8 cellular contexts compared by ENCODE assay signal in genomic region chr1:100354971-100355394, GRCh38. TPM values are rescaled to one million over a fixed set of nuclear protein-coding genes. Genes with fewer than 3 reads are reported as not detected.
DNase-seq lines count a peak whose midpoint lies in the region; ATAC-seq, FAIRE-seq and TF ChIP-seq lines count a peak whose summit lies in the region.

No MANE protein-coding gene starts in this region.

- H3K79me2 ChIP-seq in MM.1S (ENCODE audit: low read length) (peaks cover 27% of the 10 kb centered on the region), GM23248 (ENCODE audit: insufficient read depth) (no peaks in the 10 kb centered on the region)

- no peak for TF ChIP-seq POLR2A in sigmoid colon (IDR thresholded peaks at IDR 0.05)

- no peak for FAIRE-seq in kidney (lab: Jason Lieb, UNC)

- CTCF ChIA-PET in activated CD8-positive, alpha-beta T cell treated with anti-CD3 and anti-CD28 coated beads for 36 hours (lab: Charles Lee), result interaction anchor here (0.7 to 5.2 kb wide), 8 partner anchors 9 to 140 kb away, joined by 3 to 77 read pairs (median 4); no protein-coding TSS in a partner anchor

- no peaks in the 10 kb centered on the region for H3K36me3 ChIP-seq in MM.1S (replicated peaks; ENCODE audit: insufficient read depth, low read length)
- no peaks in the 10 kb centered on the region for H3K36me3 ChIP-seq in kidney (ENCODE audit: control insufficient read depth in 1 of 2, insufficient read depth in 2 of 2, low read length in 2 of 2)
- H3K36me3 ChIP-seq in sigmoid colon, result no peaks in the 10 kb centered on the region
- H3K36me3 ChIP-seq in GM23248 (ENCODE audit: low read depth), result no peaks in the 10 kb centered on the region

- TF ChIP-seq CTCF in MM.1S (IDR thresholded peaks at IDR 0.05; ENCODE audit: low read length) (no peak), kidney (IDR thresholded peaks at IDR 0.05; ENCODE audit: borderline replicate concordance, extremely low read depth, insufficient read depth) (no peak), sigmoid colon (IDR thresholded peaks at IDR 0.05) (no peak)
- no peak for TF ChIP-seq CTCF in activated CD8-positive, alpha-beta T cell treated with anti-CD3 and anti-CD28 coated beads for 36 hours (IDR thresholded peaks at IDR 0.05)

- no peak overlapping the region for H3K9ac ChIP-seq in MM.1S (ENCODE audit: low read length)
- peak overlapping the region in 1 of 2 donors; percentile 2 for H3K9ac ChIP-seq in kidney (ENCODE audit: low read length in 2 of 2)
- H3K9ac ChIP-seq in GM23248, result no peak overlapping the region

- H3K27me3 Mint-ChIP-seq in activated CD8-positive, alpha-beta T cell treated with anti-CD3 and anti-CD28 coated beads for 36 hours, result no peaks in the 10 kb centered on the region

- no peak for ATAC-seq in activated CD8-positive, alpha-beta T cell treated with anti-CD3 and anti-CD28 coated beads for 36 hours
- no peak for ATAC-seq in GM18861 (IDR thresholded peaks at IDR 0.05; ENCODE audit: unreplicated experiment)
- ATAC-seq in HG03025 (IDR thresholded peaks at IDR 0.05; ENCODE audit: low FRiP score, unreplicated experiment), result no peak

- no peak overlapping the region for H2AFZ ChIP-seq in MM.1S (ENCODE audit: low read length)
- H2AFZ ChIP-seq in GM23248, result no peak overlapping the region

- H3K27me3 ChIP-seq in MM.1S (replicated peaks; ENCODE audit: insufficient read depth, low read length) (no peaks in the 10 kb centered on the region), sigmoid colon (no peaks in the 10 kb centered on the region), GM23248 (replicated peaks; ENCODE audit: insufficient read depth) (no peaks in the 10 kb centered on the region)

- H3K27ac ChIP-seq in MM.1S (ENCODE audit: low read length) (no peak overlapping the region), kidney (ENCODE audit: low read depth in 2 of 2, low read length in 2 of 2) (peak overlapping the region in 1 of 2 donors; percentile 5), sigmoid colon (no peak overlapping the region), GM23248 (no peak overlapping the region)

- H3F3A ChIP-seq in MM.1S (ENCODE audit: insufficient read depth, low read length), result peaks cover 9% of the 10 kb centered on the region
- peaks cover 16% of the 10 kb centered on the region; the same call in 1 of the 2 replicates for H3F3A ChIP-seq in GM23248 (ENCODE audit: insufficient read depth)

- no peak overlapping the region for H3K4me2 ChIP-seq in MM.1S (ENCODE audit: low read depth, low read length)
- no peak overlapping the region for H3K4me2 ChIP-seq in GM23248 (ENCODE audit: unreplicated experiment)

- H3K27ac Mint-ChIP-seq in activated CD8-positive, alpha-beta T cell treated with anti-CD3 and anti-CD28 coated beads for 36 hours, result peak overlapping the region; percentile 80

- H3K4me1 Mint-ChIP-seq in activated CD8-positive, alpha-beta T cell treated with anti-CD3 and anti-CD28 coated beads for 36 hours (ENCODE audit: low read depth), result peaks cover 58% of the 10 kb centered on the region

- WGBS in sigmoid colon, 2 donors, result 52 to 61% methylated on average over 2 of the region's 2 CpGs
- WGBS in GM23248 (ENCODE audit: low coverage in 1 of 2, low lambda C conversion rate in 2 of 2, missing lambda C conversion rate in 2 of 2), 2 experiments, result 90 to 100% methylated on average over 2 of the region's 2 CpGs

- DNase-seq in DMS53 treated with DMSO at 0.1 percent for 48 hours (lab: John Stamatoyannopoulos, UW; ENCODE audit: unreplicated experiment) (peak; percentile 99), MM.1S (peak; percentile 35), kidney (no peak), sigmoid colon (no peak), GM23248 (no peak)
- DNase-seq in activated CD8-positive, alpha-beta T cell treated with anti-CD3 and anti-CD28 coated beads for 36 hours, result peak; percentile 42

- H3K9me2 ChIP-seq in MM.1S (replicated peaks; ENCODE audit: insufficient read depth, low read length) (no peaks in the 10 kb centered on the region), GM23248 (ENCODE audit: insufficient read depth) (no peaks in the 10 kb centered on the region)

- H3K4me3 ChIP-seq in MM.1S (ENCODE audit: low read length) (no peak overlapping the region), kidney (ENCODE audit: low read length in 2 of 2) (peak overlapping the region; percentile 9 to 12), sigmoid colon (no peak overlapping the region), GM23248 (no peak overlapping the region)

- H3K9me3 Mint-ChIP-seq in activated CD8-positive, alpha-beta T cell treated with anti-CD3 and anti-CD28 coated beads for 36 hours, result no peaks in the 10 kb centered on the region

- H3K4me3 Mint-ChIP-seq in activated CD8-positive, alpha-beta T cell treated with anti-CD3 and anti-CD28 coated beads for 36 hours, result peak overlapping the region; percentile 97

- peaks cover 45% of the 10 kb centered on the region for H3K36me3 Mint-ChIP-seq in activated CD8-positive, alpha-beta T cell treated with anti-CD3 and anti-CD28 coated beads for 36 hours (ENCODE audit: low read depth)

- POLR2A ChIA-PET in activated CD8-positive, alpha-beta T cell treated with anti-CD3 and anti-CD28 coated beads for 36 hours (lab: Charles Lee), result interaction anchor here (1.4 to 2.8 kb wide), 4 partner anchors 8 to 110 kb away, joined by 3 to 21 read pairs (median 6); no protein-coding TSS in a partner anchor

- no peak for TF ChIP-seq EP300 in sigmoid colon (IDR thresholded peaks at IDR 0.05)

- peaks cover 11% of the 10 kb centered on the region; the same call in 1 of the 2 replicates for H3K4me1 ChIP-seq in MM.1S (ENCODE audit: low read length)
- peaks cover 9 to 11% of the 10 kb centered on the region in 2 donors for H3K4me1 ChIP-seq in kidney (ENCODE audit: control insufficient read depth in 1 of 2, insufficient read depth in 1 of 2, low read depth in 1 of 2, low read length in 2 of 2)
- H3K4me1 ChIP-seq in sigmoid colon, result peaks cover 0 to 48% (median 42%) of the 10 kb centered on the region in 4 donors
- peaks cover 9% of the 10 kb centered on the region for H3K4me1 ChIP-seq in GM23248 (ENCODE audit: insufficient read depth)

- intact Hi-C loops in activated CD8-positive, alpha-beta T cell treated with anti-CD3 and anti-CD28 coated beads for 36 hours (cut with micrococcal nuclease), result loop anchor here (5.0 to 10.0 kb wide), 5 partner anchors 42 to 550 kb away; partner anchors contain the start of genes RTCA, SASS6 and TRMT13
- intact Hi-C loops in kidney (cut with DNase I) (no loop called here), sigmoid colon (cut with DNase I) (loop anchor here (5.0 kb wide), 6 partner anchors 87 to 542 kb away; partner anchors contain the start of genes RTCA, SASS6, SLC30A7 and TRMT13)

- H3K9me3 ChIP-seq in MM.1S (replicated peaks; ENCODE audit: insufficient read depth, low read length) (no peaks in the 10 kb centered on the region), kidney (ENCODE audit: control insufficient read depth in 1 of 2, low read length in 2 of 2) (no peaks in the 10 kb centered on the region), sigmoid colon (no peaks in the 10 kb centered on the region), GM23248 (ENCODE audit: low read depth) (no peaks in the 10 kb centered on the region)

- in situ Hi-C loops in GM23248 (cut with MboI), result no loop called here

- H4K20me1 ChIP-seq in MM.1S (ENCODE audit: insufficient read depth, low read length) (no peaks in the 10 kb centered on the region), GM23248 (ENCODE audit: insufficient read depth) (no peaks in the 10 kb centered on the region)

RNA-seq across cellular contexts. Expression of gene CDC14A, which starts 2.7 kb away (rescaled TPM):
- 10 to 100 TPM; 14.3 to 17.2 TPM for total RNA-seq in activated CD8-positive, alpha-beta T cell treated with anti-CD3 and anti-CD28 coated beads for 36 hours
- 11.9 TPM for total RNA-seq in kidney
- polyA plus RNA-seq in kidney (ENCODE audit: insufficient read depth, low read depth, low replicate concordance), result 4.7 TPM
- total RNA-seq in sigmoid colon, result 10 to 100 TPM; 11.8 to 22.7 (median 13.9) TPM
- polyA plus RNA-seq in sigmoid colon, result 10 to 100 TPM in 1 of 3 donors, 1 to 10 TPM in 2; 4.6 to 11.6 (median 7.8) TPM
- total RNA-seq in GM23248 (2014; rRNA removed; shearing (Covaris generic)), result 1.5 and 5.6 TPM in 2 replicates
- 1.5 and 1.8 TPM in 2 replicates for polyA plus RNA-seq in GM23248 (2016; fragmentation: Nextera tagmentation; extraction: Ambion mirVana)

Comparison
In these comparisons a context has a peak if more than half of its experiments do, and no peak if none do; other contexts are left out.
1. DNase-seq: peak in DMS53 treated with DMSO at 0.1 percent for 48 hours (single experiment), MM.1S (single experiment) and activated CD8-positive, alpha-beta T cell treated with anti-CD3 and anti-CD28 coated beads for 36 hours (single experiment); none in kidney (single experiment), sigmoid colon (single experiment) and GM23248 (single experiment).
2. H3K4me3 ChIP-seq: peak in kidney (2 of 2); none in MM.1S (single experiment), sigmoid colon (0 of 4) and GM23248 (single experiment).